1 cellular context compared by ENCODE assay signal in the genomic region with DNA sequence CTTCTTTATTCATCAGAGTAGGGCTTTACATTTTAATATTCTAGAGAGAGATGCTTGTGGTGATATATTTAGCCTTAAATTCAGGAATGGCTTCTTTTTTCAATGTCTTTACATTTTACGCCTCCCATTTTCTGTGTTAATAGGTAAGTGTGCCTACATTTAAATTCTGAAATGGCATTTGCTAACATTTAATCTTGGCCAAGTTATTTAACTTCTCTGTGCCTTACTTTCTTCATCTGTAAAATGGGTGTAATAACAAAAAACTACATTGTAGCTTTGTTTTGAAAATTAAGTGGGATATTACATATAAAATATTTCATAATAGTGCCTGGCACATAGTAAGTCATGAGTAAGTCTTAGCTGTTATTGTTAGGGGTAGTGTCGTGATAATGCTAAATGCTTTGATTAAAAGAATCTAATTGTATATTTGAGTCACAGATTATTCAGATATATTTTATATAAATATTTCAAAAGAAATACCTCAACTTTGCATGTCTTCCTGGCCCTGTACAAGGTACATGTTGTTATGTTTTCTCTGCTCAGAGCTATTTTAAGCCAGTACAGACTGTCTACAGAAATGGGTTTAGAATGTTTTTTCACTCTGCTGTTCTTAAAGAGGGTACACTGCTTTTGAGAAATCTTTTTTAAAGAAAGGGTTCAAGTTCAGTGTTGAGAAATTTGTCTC.
TF ChIP-seq lines count a peak whose summit lies in the region.

No MANE protein-coding gene starts in this region.

TF ChIP-seq in K562, 482 proteins besides CTCF, POLR2A, EP300 and RAD21:
- no peak for TF ChIP-seq XRCC5 (IDR thresholded peaks at IDR 0.05; ENCODE audit: low read depth, low read length)
- peak; percentile 81 for TF ChIP-seq RBM25 (IDR thresholded peaks at IDR 0.05; ENCODE audit: low read depth, low read length, severe bottlenecking)
- TF ChIP-seq, protein P1, sequence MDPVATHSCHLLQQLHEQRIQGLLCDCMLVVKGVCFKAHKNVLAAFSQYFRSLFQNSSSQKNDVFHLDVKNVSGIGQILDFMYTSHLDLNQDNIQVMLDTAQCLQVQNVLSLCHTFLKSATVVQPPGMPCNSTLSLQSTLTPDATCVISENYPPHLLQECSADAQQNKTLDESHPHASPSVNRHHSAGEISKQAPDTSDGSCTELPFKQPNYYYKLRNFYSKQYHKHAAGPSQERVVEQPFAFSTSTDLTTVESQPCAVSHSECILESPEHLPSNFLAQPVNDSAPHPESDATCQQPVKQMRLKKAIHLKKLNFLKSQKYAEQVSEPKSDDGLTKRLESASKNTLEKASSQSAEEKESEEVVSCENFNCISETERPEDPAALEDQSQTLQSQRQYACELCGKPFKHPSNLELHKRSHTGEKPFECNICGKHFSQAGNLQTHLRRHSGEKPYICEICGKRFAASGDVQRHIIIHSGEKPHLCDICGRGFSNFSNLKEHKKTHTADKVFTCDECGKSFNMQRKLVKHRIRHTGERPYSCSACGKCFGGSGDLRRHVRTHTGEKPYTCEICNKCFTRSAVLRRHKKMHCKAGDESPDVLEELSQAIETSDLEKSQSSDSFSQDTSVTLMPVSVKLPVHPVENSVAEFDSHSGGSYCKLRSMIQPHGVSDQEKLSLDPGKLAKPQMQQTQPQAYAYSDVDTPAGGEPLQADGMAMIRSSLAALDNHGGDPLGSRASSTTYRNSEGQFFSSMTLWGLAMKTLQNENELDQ (CRISPR knock-in tag; IDR thresholded peaks at IDR 0.05; ENCODE audit: borderline replicate concordance) = no peak
